In genomic region chr6:169238766-169239165, GRCh38 we compare ENCODE assay signal across 23 cellular contexts. TPM values are rescaled to one million over a fixed set of nuclear protein-coding genes. Genes with fewer than 3 reads are reported as not detected.
"Had no signal": no experiment of that assay in that cellular context is flagged by ENCODE, and none has a peak within 500 bp of the region (broad histone marks: within the 10 kb centered on the region; RNA-seq: fewer than 3 reads in every experiment).

No MANE protein-coding gene starts in this region.

- H3K4me3 ChIP-seq: MG63 had no signal

- H3K9me3 ChIP-seq: MG63 had no signal

- DNase-seq: activated CD4-positive, alpha-beta T cell treated with anti-CD3 and anti-CD28 coated beads for 48 hours; activated CD4-positive, alpha-beta T cell treated with anti-CD3 and anti-CD28 coated beads, Interleukin-2, amount 50 U/mL, for 4 hours; activated CD4-positive, CD25-positive, alpha-beta regulatory T cell treated with anti-CD3 and anti-CD28 coated beads, Interleukin-2, amount 50 U/mL, for 72 hours; activated CD8-positive, alpha-beta memory T cell treated with anti-CD3 and anti-CD28 coated beads, Interleukin-2, amount 50 U/mL, for 48 hours; activated CD8-positive, alpha-beta T cell treated with anti-CD3 and anti-CD28 coated beads, Interleukin-2, amount 10 ng/mL, durations not matched to agents 7 days and 5 days; activated gamma-delta T cell; activated naive CD4-positive, alpha-beta T cell treated with anti-CD3 and anti-CD28 coated beads for 36 hours; activated T-cell treated with anti-CD3 and anti-CD28 coated beads, Interleukin-2, amount 50 U/mL, for 24 hours; MG63; MV-4-11; NCI-H1092 treated with DMSO at 0.1 percent for 48 hours; NCI-H1417 treated with DMSO at 0.1 percent for 48 hours; NCI-H1694 treated with DMSO at 0.1 percent for 48 hours; NCI-H2029 treated with DMSO at 0.1 percent for 48 hours; NCI-H345; NCI-H510A; NCI-H526 treated with DMSO at 0.1 percent for 48 hours; NK-92 treated with Interleukin-12 subunit alpha and Interleukin-12 subunit beta, amount 100 ng/mL, for 24 hours; OCI-M1; SHP77 treated with DMSO at 0.1 percent for 48 hours; T-helper 17 cell; T-helper 9 cell had no signal

- H3K27me3 ChIP-seq: MG63 had no signal

RNA-seq across cellular contexts. Expression of gene THBS2, which starts 14.9 kb away (rescaled TPM):
- total RNA-seq: activated CD8-positive, alpha-beta T cell treated with anti-CD3 and anti-CD28 coated beads, Interleukin-2, amount 10 ng/mL, durations not matched to agents 7 days and 5 days; activated naive CD4-positive, alpha-beta T cell treated with anti-CD3 and anti-CD28 coated beads for 36 hours; activated T-helper 1 cell treated with anti-CD3 and anti-CD28 coated beads, Interleukin-12 subunit alpha, Interleukin-12 subunit beta, Interleukin-2, Interleukin-4 antibody, amounts not matched to agents 30 ng/mL and 10 ng/mL and 1 ng/mL, durations not matched to agents 14 hours and 24 hours and 36 hours; T-helper 17 cell had no signal
